ENCODE assay signal across 16 cellular contexts in genomic region chr2:40103590-40103989, GRCh38.
A peak's percentile ranks its signal among the peaks of the same experiment; 100 is the strongest.
DNase-seq lines count a peak whose midpoint lies in the region; ATAC-seq and TF ChIP-seq lines count a peak whose summit lies in the region.
"Had no signal": no experiment of that assay in that cellular context is flagged by ENCODE, and none has a peak within 500 bp of the region (broad histone marks: within the 10 kb centered on the region; RNA-seq: fewer than 3 reads in every experiment).

No MANE protein-coding gene starts in this region.

- TF ChIP-seq EP300 in transverse colon (IDR thresholded peaks at IDR 0.05; ENCODE audit: low read depth): no peak

- H3K27ac ChIP-seq in cardiac muscle cell (peak overlapping the region; percentile 49), transverse colon (peak overlapping the region; percentile 18 to 29 (median 24))
- H3K27ac ChIP-seq: A549, skin epidermis had no signal

- H3K9me3 Mint-ChIP-seq in activated T-helper 17 cell treated with anti-CD3 and anti-CD28 coated beads, Interleukin-2, amount 50 U/mL, for 72 hours: no peaks in the 10 kb centered on the region
- H3K9me3 Mint-ChIP-seq in CD14-positive monocyte: peaks cover 0 to 2% (median 0%) of the 10 kb centered on the region in 7 donors
- H3K9me3 Mint-ChIP-seq: stimulated activated naive CD8-positive, alpha-beta T cell treated with anti-CD3 and anti-CD28 coated beads, Interleukin-15, Interleukin-2, amounts not matched to agents 100 ng/mL and 50 ng/mL, for 24 hours had no signal

- no peaks in the 10 kb centered on the region for H3K4me1 Mint-ChIP-seq in activated T-helper 17 cell treated with anti-CD3 and anti-CD28 coated beads, Interleukin-2, amount 50 U/mL, for 72 hours
- peaks cover 3% of the 10 kb centered on the region for H3K4me1 Mint-ChIP-seq in CD14-positive monocyte

- H3K36me3 ChIP-seq in cardiac muscle cell (no peaks in the 10 kb centered on the region), transverse colon (no peaks in the 10 kb centered on the region)

- in situ Hi-C loops in transverse colon (cut with MboI; ENCODE audit: low pct_ligation_motif_present in 1 of 4, low pct_unique_long_range_greater_than_20kb in 1 of 4, low sequenced_read_pairs in 3 of 4): no loop called here

- H3K4me3 ChIP-seq in cardiac muscle cell: no peak overlapping the region
- H3K4me3 ChIP-seq in transverse colon: no peak overlapping the region
- H3K4me3 ChIP-seq: A549, lung, skin epidermis had no signal

- ATAC-seq in Right ventricle myocardium superior (ENCODE audit: poor library complexity): no peak
- ATAC-seq in activated T-helper 17 cell treated with anti-CD3 and anti-CD28 coated beads, Interleukin-2, amount 50 U/mL, for 72 hours (replicated peaks): no peak
- ATAC-seq: A549; activated CD8-positive, alpha-beta T cell treated with anti-CD3 and anti-CD28 coated beads, Interleukin-2, amount 10 ng/mL, durations not matched to agents 7 days and 5 days had no signal

- intact Hi-C loops in Right ventricle myocardium superior (cut with DNase I): no loop called here
- intact Hi-C loops in transverse colon (cut with DNase I; ENCODE audit: low total_unique reads): no loop called here
- intact Hi-C loops in CD14-positive monocyte (cut with micrococcal nuclease): no loop called here

- H3K9me3 ChIP-seq in cardiac muscle cell (ENCODE audit: low read depth) (no peaks in the 10 kb centered on the region), transverse colon (no peaks in the 10 kb centered on the region)
- H3K9me3 ChIP-seq: A549 had no signal

- H3K4me1 ChIP-seq in cardiac muscle cell (ENCODE audit: low read depth) (peaks cover 32% of the 10 kb centered on the region), transverse colon (peaks cover 0 to 7% (median 7%) of the 10 kb centered on the region in 4 donors)
- H3K4me1 ChIP-seq: A549 had no signal

- WGBS in transverse colon (ENCODE audit: low coverage in 1 of 2), 2 donors: 58 to 83% methylated on average over 2 of the region's 2 CpGs

- H3K36me3 Mint-ChIP-seq in activated T-helper 17 cell treated with anti-CD3 and anti-CD28 coated beads, Interleukin-2, amount 50 U/mL, for 72 hours (ENCODE audit: low read depth): no peaks in the 10 kb centered on the region
- peaks cover 1 to 5% of the 10 kb centered on the region in 2 donors for H3K36me3 Mint-ChIP-seq in CD14-positive monocyte

- H3K27me3 ChIP-seq in cardiac muscle cell (no peaks in the 10 kb centered on the region), transverse colon (no peaks in the 10 kb centered on the region)

- H3K27me3 Mint-ChIP-seq in activated T-helper 17 cell treated with anti-CD3 and anti-CD28 coated beads, Interleukin-2, amount 50 U/mL, for 72 hours: no peaks in the 10 kb centered on the region
- no peaks in the 10 kb centered on the region for H3K27me3 Mint-ChIP-seq in CD14-positive monocyte (ENCODE audit: low read depth in 3 of 3)

- no peak overlapping the region for H3K4me3 Mint-ChIP-seq in activated T-helper 17 cell treated with anti-CD3 and anti-CD28 coated beads, Interleukin-2, amount 50 U/mL, for 72 hours
- H3K4me3 Mint-ChIP-seq in CD14-positive monocyte: no peak overlapping the region
- H3K4me3 Mint-ChIP-seq: activated CD8-positive, alpha-beta T cell treated with anti-CD3 and anti-CD28 coated beads, Interleukin-2, amount 10 ng/mL, durations not matched to agents 7 days and 5 days; neural crest cell; stimulated activated naive CD8-positive, alpha-beta T cell treated with anti-CD3 and anti-CD28 coated beads, Interleukin-15, Interleukin-2, amounts not matched to agents 100 ng/mL and 50 ng/mL, for 24 hours had no signal

- DNase-seq in cardiac muscle cell (ENCODE audit: low read depth in 1 of 2, low spot score in 1 of 2) (peak in 1 of 2 donors; percentile 58), Right ventricle myocardium superior (no peak), astrocyte of the hippocampus (ENCODE audit: low read depth, low spot score) (peak; percentile 73), glomerular visceral epithelial cell (ENCODE audit: extremely low spot score) (peak; percentile 31), transverse colon (no peak), GOT3 (lab: John Stamatoyannopoulos, UW) (no peak), CD14-positive monocyte (ENCODE audit: low spot score) (no peak)
- DNase-seq: activated CD8-positive, alpha-beta T cell treated with anti-CD3 and anti-CD28 coated beads, Interleukin-2, amount 10 ng/mL, durations not matched to agents 7 days and 5 days; DMS 273 treated with DMSO at 0.1 percent for 48 hours; NCI-H2081 had no signal

- TF ChIP-seq CTCF in cardiac muscle cell (IDR thresholded peaks at IDR 0.05; ENCODE audit: low read depth, low read length) (no peak), transverse colon (IDR thresholded peaks at IDR 0.05) (no peak), CD14-positive monocyte (IDR thresholded peaks at IDR 0.05) (no peak)

- H3K27ac Mint-ChIP-seq in activated T-helper 17 cell treated with anti-CD3 and anti-CD28 coated beads, Interleukin-2, amount 50 U/mL, for 72 hours: no peak overlapping the region
- H3K27ac Mint-ChIP-seq in CD14-positive monocyte: no peak overlapping the region
- H3K27ac Mint-ChIP-seq: activated CD8-positive, alpha-beta T cell treated with anti-CD3 and anti-CD28 coated beads, Interleukin-2, amount 10 ng/mL, durations not matched to agents 7 days and 5 days; stimulated activated naive CD8-positive, alpha-beta T cell treated with anti-CD3 and anti-CD28 coated beads, Interleukin-15, Interleukin-2, amounts not matched to agents 100 ng/mL and 50 ng/mL, for 24 hours had no signal

- TF ChIP-seq POLR2A in transverse colon (IDR thresholded peaks at IDR 0.05): no peak

Comparison
In these comparisons a context has a peak if more than half of its experiments do, and no peak if none do; other contexts are left out.
1. DNase-seq: peak in astrocyte of the hippocampus (single experiment) and glomerular visceral epithelial cell (single experiment); none in Right ventricle myocardium superior (single experiment), transverse colon (single experiment), GOT3 (single experiment) and CD14-positive monocyte (single experiment).